In the genomic region with DNA sequence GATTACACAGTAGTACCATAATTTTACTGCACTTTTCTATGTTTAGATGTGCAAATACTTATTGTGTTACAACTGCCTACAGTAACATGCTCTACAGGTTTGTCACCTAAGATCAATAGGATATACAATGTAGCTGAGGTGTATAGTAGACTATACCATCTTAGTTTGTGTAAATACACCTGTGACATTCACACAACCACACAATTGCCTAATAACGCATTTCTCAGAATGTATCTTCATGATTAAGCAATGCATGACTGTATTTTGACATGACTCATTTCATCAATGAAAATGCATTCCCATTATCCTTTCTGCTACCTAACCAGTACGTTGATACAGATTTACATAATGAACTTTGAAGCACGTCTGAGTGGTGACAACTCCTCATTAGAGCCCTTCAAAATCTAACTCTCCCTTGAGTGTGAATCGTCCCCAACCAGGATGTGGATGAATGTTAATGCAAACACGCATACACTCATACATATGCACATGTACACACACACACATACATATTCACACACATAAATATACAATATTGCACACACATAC, we compare ENCODE assay signal across 15 cellular contexts. TPM values are rescaled to one million over a fixed set of nuclear protein-coding genes. Genes with fewer than 3 reads are reported as not detected.
"Had no signal": no experiment of that assay in that cellular context is flagged by ENCODE, and none has a peak within 500 bp of the region (broad histone marks: within the 10 kb centered on the region; RNA-seq: fewer than 3 reads in every experiment).

No MANE protein-coding gene starts in this region.

- ATAC-seq: gastroesophageal sphincter, T-helper 17 cell, WTC11 had no signal

- H3K27me3 ChIP-seq: gastroesophageal sphincter, tibial artery had no signal

- DNase-seq: activated CD4-positive, alpha-beta T cell treated with anti-CD3 and anti-CD28 coated beads, Interleukin-2, amount 10 ng/mL, durations not matched to agents 24 days and 14 days; activated CD8-positive, alpha-beta memory T cell treated with anti-CD3 and anti-CD28 coated beads for 24 hours; activated effector memory CD4-positive, alpha-beta T cell treated with Interleukin-2 at 50 U/mL for 16 hours; amniotic stem cell; dorsolateral prefrontal cortex; stimulated activated CD4-positive, alpha-beta T cell treated with anti-CD3 and anti-CD28 coated beads, Interleukin-4, amount 100 ng/mL, for 24 hours; T-helper 17 cell; tibial artery had no signal

- H3K27ac ChIP-seq: dorsolateral prefrontal cortex, gastroesophageal sphincter, parathyroid adenoma, tibial artery had no signal

- H3K36me3 ChIP-seq: gastroesophageal sphincter, tibial artery had no signal

- FAIRE-seq: endometrium had no signal

- H3K4me3 Mint-ChIP-seq: activated CD4-positive, alpha-beta T cell treated with anti-CD3 and anti-CD28 coated beads, Interleukin-2, amount 10 ng/mL, durations not matched to agents 24 days and 14 days; activated naive CD4-positive, alpha-beta T cell treated with anti-CD3 and anti-CD28 coated beads, Interleukin-2, amount 50 U/mL, for 24 hours; T-helper 17 cell; WTC11 had no signal

- H3K9ac ChIP-seq: parathyroid adenoma had no signal

- H3K79me2 ChIP-seq: parathyroid adenoma had no signal

- H3K4me1 ChIP-seq: gastroesophageal sphincter, parathyroid adenoma, tibial artery had no signal

- H2AFZ ChIP-seq: parathyroid adenoma had no signal

- H3K4me1 Mint-ChIP-seq: activated naive CD4-positive, alpha-beta T cell treated with anti-CD3 and anti-CD28 coated beads, Interleukin-2, amount 50 U/mL, for 24 hours; T-helper 17 cell; WTC11 had no signal

- H3K27me3 Mint-ChIP-seq: activated CD4-positive, alpha-beta T cell treated with anti-CD3 and anti-CD28 coated beads, Interleukin-2, amount 10 ng/mL, durations not matched to agents 24 days and 14 days; activated naive CD4-positive, alpha-beta T cell treated with anti-CD3 and anti-CD28 coated beads, Interleukin-2, amount 50 U/mL, for 24 hours; T-helper 17 cell had no signal

- H3K4me3 ChIP-seq: dorsolateral prefrontal cortex, gastroesophageal sphincter, tibial artery had no signal

- H3K27ac Mint-ChIP-seq: activated CD4-positive, alpha-beta T cell treated with anti-CD3 and anti-CD28 coated beads, Interleukin-2, amount 10 ng/mL, durations not matched to agents 24 days and 14 days; activated naive CD4-positive, alpha-beta T cell treated with anti-CD3 and anti-CD28 coated beads, Interleukin-2, amount 50 U/mL, for 24 hours; T-helper 17 cell; WTC11 had no signal

RNA-seq across cellular contexts. Expression of gene GZMK, which starts 28.4 kb away (rescaled TPM):
- total RNA-seq: chondrocyte, renal cortical epithelial cell, WTC11 had no signal

RNA-seq across cellular contexts. Expression of gene GZMA, which starts 50.0 kb away (rescaled TPM):
- total RNA-seq: chondrocyte, renal cortical epithelial cell, WTC11 had no signal
